In genomic region chr4:80184053-80184790, GRCh38 we compare ENCODE assay signal across 7 cellular contexts. TPM values are rescaled to one million over a fixed set of nuclear protein-coding genes. Genes with fewer than 3 reads are reported as not detected.
DNase-seq lines count a peak whose midpoint lies in the region; ATAC-seq and TF ChIP-seq lines count a peak whose summit lies in the region.

No MANE protein-coding gene starts in this region.

- TF ChIP-seq CTCF in chondrocyte (IDR thresholded peaks at IDR 0.05) (peak; percentile 95), left lung (IDR thresholded peaks at IDR 0.05) (peak; percentile 78 to 89)

- peak overlapping the region; percentile 42 to 61 for H3K4me3 ChIP-seq in left lung

- peaks cover 43 to 70% of the 10 kb centered on the region in 2 donors for H3K27me3 ChIP-seq in left lung

- H3K4me1 ChIP-seq in left lung, result peaks cover 12 to 34% of the 10 kb centered on the region in 2 donors

- DNase-seq in NCI-H146 treated with DMSO at 0.1 percent for 48 hours (lab: John Stamatoyannopoulos, UW; ENCODE audit: unreplicated experiment) (peak; percentile 78), chondrocyte (ENCODE audit: low spot score) (no peak), left lung (peak; percentile 86 to 98)
- peak; percentile 98 for DNase-seq in activated CD4-positive, CD25-positive, alpha-beta regulatory T cell treated with anti-CD3 and anti-CD28 coated beads, Interleukin-2, amount 50 U/mL, for 72 hours
- DNase-seq in stimulated activated CD4-positive, alpha-beta T cell treated with anti-CD3 and anti-CD28 coated beads, Interleukin-2, amount 100 ng/mL, for 4 hours (ENCODE audit: low read depth), result peak; percentile 91

- H3K9me3 Mint-ChIP-seq in chondrocyte (ENCODE audit: low read depth), result peaks cover 14% of the 10 kb centered on the region

- H3K27ac ChIP-seq in left lung, result peak overlapping the region in 1 of 2 donors; percentile 66

- intact Hi-C loops in left lung (cut with DNase I), result no loop called here

- H3K4me3 Mint-ChIP-seq in chondrocyte (ENCODE audit: unreplicated experiment), result peak overlapping the region; percentile 76

- H3K36me3 Mint-ChIP-seq in chondrocyte (ENCODE audit: low read depth), result peaks cover 8% of the 10 kb centered on the region

- ATAC-seq in GM18499 (IDR thresholded peaks at IDR 0.05; ENCODE audit: insufficient read depth, unreplicated experiment) (peak; percentile 65), HG02763 (IDR thresholded peaks at IDR 0.05; ENCODE audit: unreplicated experiment) (peak; percentile 95), left lung (peak; percentile 98)

- H3K36me3 ChIP-seq in left lung, result no peaks in the 10 kb centered on the region

- H3K27ac Mint-ChIP-seq in chondrocyte (ENCODE audit: unreplicated experiment), result no peak overlapping the region

- H3K27me3 Mint-ChIP-seq in chondrocyte (ENCODE audit: low read depth), result peaks cover 62% of the 10 kb centered on the region

- H3K9me3 ChIP-seq in left lung, result peaks cover 0 to 7% of the 10 kb centered on the region in 2 donors

- H3K4me1 Mint-ChIP-seq in chondrocyte (ENCODE audit: low read depth), result peaks cover 26% of the 10 kb centered on the region

RNA-seq across cellular contexts. Expression of gene PRDM8, which starts 13.1 kb away (rescaled TPM):
- total RNA-seq in chondrocyte, result 0.07 TPM in 1 of 3 replicates, not detected in the others
- total RNA-seq in left lung, result 1 to 10 TPM in 1 of 2 donors, under 1 TPM in 1; 0.52 to 1.9 TPM
